In genomic region chr17:47239663-47240374, GRCh38 we compare ENCODE assay signal across 1 cellular context.
TF ChIP-seq lines count a peak whose summit lies in the region.

No MANE protein-coding gene starts in this region.

TF ChIP-seq in K562, 482 proteins besides CTCF, POLR2A, EP300 and RAD21 (continued from another document and continues in another):
- TF ChIP-seq, protein P1, sequence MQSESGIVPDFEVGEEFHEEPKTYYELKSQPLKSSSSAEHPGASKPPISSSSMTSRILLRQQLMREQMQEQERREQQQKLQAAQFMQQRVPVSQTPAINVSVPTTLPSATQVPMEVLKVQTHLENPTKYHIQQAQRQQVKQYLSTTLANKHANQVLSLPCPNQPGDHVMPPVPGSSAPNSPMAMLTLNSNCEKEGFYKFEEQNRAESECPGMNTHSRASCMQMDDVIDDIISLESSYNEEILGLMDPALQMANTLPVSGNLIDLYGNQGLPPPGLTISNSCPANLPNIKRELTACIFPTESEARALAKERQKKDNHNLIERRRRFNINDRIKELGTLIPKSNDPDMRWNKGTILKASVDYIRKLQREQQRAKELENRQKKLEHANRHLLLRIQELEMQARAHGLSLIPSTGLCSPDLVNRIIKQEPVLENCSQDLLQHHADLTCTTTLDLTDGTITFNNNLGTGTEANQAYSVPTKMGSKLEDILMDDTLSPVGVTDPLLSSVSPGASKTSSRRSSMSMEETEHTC (IDR thresholded peaks at IDR 0.05) = no peak
- TF ChIP-seq, protein P2, sequence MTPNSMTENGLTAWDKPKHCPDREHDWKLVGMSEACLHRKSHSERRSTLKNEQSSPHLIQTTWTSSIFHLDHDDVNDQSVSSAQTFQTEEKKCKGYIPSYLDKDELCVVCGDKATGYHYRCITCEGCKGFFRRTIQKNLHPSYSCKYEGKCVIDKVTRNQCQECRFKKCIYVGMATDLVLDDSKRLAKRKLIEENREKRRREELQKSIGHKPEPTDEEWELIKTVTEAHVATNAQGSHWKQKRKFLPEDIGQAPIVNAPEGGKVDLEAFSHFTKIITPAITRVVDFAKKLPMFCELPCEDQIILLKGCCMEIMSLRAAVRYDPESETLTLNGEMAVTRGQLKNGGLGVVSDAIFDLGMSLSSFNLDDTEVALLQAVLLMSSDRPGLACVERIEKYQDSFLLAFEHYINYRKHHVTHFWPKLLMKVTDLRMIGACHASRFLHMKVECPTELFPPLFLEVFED (CRISPR knock-in tag; conservative IDR thresholded peaks at IDR 0.05) = no peak
- TF ChIP-seq HMG20A (CRISPR knock-in tag; conservative IDR thresholded peaks at IDR 0.05) (no peak), SP2 (IDR thresholded peaks at IDR 0.05; ENCODE audit: extremely low read depth, low read depth, low read length, poor library complexity, severe bottlenecking) (no peak), RERE (CRISPR knock-in tag; IDR thresholded peaks at IDR 0.05; ENCODE audit: borderline replicate concordance) (no peak), NFRKB (IDR thresholded peaks at IDR 0.05; ENCODE audit: low read depth) (0 out of 2 replicates have a peak, but pooled peaks have one; percentile 50), MEF2D (tag; conservative IDR thresholded peaks at IDR 0.05; ENCODE audit: low read depth) (0 out of 2 replicates have a peak, but pooled peaks have one; percentile 54), ZBTB17 (CRISPR knock-in tag; IDR thresholded peaks at IDR 0.05) (no peak; the same call in 1 of the 2 replicates), LCOR (CRISPR knock-in tag; IDR thresholded peaks at IDR 0.05) (no peak), FOXK1 (CRISPR knock-in tag; IDR thresholded peaks at IDR 0.05; ENCODE audit: borderline replicate concordance) (no peak), ETS1 (conservative IDR thresholded peaks at IDR 0.05; ENCODE audit: control insufficient read depth, low read depth, low read length) (no peak), ETV1 (tag; conservative IDR thresholded peaks at IDR 0.05; ENCODE audit: low read depth) (peak; percentile 64), NCOA4 (IDR thresholded peaks at IDR 0.05; ENCODE audit: partially characterized antibody) (no peak), KLF1 (tag; IDR thresholded peaks at IDR 0.05) (no peak), NR4A1 (CRISPR knock-in tag; IDR thresholded peaks at IDR 0.05) (no peak), NR4A1 (tag; IDR thresholded peaks at IDR 0.05) (no peak), ZNF184 (CRISPR knock-in tag; IDR thresholded peaks at IDR 0.05) (no peak), MTA1 (IDR thresholded peaks at IDR 0.05; ENCODE audit: borderline replicate concordance) (no peak), NFIC (IDR thresholded peaks at IDR 0.05) (peak; percentile 94), ZNF146 (CRISPR knock-in tag; IDR thresholded peaks at IDR 0.05; ENCODE audit: unreplicated experiment) (no peak), ZNF263 (CRISPR knock-in tag; IDR thresholded peaks at IDR 0.05; ENCODE audit: borderline replicate concordance) (no peak), IRF2 (CRISPR knock-in tag; IDR thresholded peaks at IDR 0.05) (no peak), MTF1 (CRISPR knock-in tag; IDR thresholded peaks at IDR 0.05; ENCODE audit: borderline replicate concordance) (no peak), NONO (IDR thresholded peaks at IDR 0.05; ENCODE audit: low read depth in 2 of 2, low read length in 1 of 2) (no peak)
- TF ChIP-seq, protein P3, sequence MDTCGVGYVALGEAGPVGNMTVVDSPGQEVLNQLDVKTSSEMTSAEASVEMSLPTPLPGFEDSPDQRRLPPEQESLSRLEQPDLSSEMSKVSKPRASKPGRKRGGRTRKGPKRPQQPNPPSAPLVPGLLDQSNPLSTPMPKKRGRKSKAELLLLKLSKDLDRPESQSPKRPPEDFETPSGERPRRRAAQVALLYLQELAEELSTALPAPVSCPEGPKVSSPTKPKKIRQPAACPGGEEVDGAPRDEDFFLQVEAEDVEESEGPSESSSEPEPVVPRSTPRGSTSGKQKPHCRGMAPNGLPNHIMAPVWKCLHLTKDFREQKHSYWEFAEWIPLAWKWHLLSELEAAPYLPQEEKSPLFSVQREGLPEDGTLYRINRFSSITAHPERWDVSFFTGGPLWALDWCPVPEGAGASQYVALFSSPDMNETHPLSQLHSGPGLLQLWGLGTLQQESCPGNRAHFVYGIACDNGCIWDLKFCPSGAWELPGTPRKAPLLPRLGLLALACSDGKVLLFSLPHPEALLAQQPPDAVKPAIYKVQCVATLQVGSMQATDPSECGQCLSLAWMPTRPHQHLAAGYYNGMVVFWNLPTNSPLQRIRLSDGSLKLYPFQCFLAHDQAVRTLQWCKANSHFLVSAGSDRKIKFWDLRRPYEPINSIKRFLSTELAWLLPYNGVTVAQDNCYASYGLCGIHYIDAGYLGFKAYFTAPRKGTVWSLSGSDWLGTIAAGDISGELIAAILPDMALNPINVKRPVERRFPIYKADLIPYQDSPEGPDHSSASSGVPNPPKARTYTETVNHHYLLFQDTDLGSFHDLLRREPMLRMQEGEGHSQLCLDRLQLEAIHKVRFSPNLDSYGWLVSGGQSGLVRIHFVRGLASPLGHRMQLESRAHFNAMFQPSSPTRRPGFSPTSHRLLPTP (IDR thresholded peaks at IDR 0.05; ENCODE audit: borderline replicate concordance, extremely low read depth, insufficient read length) = no peak
- TF ChIP-seq, protein P4, sequence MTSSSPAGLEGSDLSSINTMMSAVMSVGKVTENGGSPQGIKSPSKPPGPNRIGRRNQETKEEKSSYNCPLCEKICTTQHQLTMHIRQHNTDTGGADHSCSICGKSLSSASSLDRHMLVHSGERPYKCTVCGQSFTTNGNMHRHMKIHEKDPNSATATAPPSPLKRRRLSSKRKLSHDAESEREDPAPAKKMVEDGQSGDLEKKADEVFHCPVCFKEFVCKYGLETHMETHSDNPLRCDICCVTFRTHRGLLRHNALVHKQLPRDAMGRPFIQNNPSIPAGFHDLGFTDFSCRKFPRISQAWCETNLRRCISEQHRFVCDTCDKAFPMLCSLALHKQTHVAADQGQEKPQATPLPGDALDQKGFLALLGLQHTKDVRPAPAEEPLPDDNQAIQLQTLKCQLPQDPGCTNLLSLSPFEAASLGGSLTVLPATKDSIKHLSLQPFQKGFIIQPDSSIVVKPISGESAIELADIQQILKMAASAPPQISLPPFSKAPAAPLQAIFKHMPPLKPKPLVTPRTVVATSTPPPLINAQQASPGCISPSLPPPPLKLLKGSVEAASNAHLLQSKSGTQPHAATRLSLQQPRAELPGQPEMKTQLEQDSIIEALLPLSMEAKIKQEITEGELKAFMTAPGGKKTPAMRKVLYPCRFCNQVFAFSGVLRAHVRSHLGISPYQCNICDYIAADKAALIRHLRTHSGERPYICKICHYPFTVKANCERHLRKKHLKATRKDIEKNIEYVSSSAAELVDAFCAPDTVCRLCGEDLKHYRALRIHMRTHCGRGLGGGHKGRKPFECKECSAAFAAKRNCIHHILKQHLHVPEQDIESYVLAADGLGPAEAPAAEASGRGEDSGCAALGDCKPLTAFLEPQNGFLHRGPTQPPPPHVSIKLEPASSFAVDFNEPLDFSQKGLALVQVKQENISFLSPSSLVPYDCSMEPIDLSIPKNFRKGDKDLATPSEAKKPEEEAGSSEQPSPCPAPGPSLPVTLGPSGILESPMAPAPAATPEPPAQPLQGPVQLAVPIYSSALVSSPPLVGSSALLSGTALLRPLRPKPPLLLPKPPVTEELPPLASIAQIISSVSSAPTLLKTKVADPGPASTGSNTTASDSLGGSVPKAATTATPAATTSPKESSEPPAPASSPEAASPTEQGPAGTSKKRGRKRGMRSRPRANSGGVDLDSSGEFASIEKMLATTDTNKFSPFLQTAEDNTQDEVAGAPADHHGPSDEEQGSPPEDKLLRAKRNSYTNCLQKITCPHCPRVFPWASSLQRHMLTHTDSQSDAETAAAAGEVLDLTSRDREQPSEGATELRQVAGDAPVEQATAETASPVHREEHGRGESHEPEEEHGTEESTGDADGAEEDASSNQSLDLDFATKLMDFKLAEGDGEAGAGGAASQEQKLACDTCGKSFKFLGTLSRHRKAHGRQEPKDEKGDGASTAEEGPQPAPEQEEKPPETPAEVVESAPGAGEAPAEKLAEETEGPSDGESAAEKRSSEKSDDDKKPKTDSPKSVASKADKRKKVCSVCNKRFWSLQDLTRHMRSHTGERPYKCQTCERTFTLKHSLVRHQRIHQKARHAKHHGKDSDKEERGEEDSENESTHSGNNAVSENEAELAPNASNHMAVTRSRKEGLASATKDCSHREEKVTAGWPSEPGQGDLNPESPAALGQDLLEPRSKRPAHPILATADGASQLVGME (CRISPR knock-in tag; IDR thresholded peaks at IDR 0.05) = no peak
- TF ChIP-seq, protein P5, sequence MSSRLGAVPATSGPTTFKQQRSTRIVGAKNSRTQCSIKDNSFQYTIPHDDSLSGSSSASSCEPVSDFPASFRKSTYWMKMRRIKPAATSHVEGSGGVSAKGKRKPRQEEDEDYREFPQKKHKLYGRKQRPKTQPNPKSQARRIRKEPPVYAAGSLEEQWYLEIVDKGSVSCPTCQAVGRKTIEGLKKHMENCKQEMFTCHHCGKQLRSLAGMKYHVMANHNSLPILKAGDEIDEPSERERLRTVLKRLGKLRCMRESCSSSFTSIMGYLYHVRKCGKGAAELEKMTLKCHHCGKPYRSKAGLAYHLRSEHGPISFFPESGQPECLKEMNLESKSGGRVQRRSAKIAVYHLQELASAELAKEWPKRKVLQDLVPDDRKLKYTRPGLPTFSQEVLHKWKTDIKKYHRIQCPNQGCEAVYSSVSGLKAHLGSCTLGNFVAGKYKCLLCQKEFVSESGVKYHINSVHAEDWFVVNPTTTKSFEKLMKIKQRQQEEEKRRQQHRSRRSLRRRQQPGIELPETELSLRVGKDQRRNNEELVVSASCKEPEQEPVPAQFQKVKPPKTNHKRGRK (tag; IDR thresholded peaks at IDR 0.05) = no peak
- TF ChIP-seq, protein P6, sequence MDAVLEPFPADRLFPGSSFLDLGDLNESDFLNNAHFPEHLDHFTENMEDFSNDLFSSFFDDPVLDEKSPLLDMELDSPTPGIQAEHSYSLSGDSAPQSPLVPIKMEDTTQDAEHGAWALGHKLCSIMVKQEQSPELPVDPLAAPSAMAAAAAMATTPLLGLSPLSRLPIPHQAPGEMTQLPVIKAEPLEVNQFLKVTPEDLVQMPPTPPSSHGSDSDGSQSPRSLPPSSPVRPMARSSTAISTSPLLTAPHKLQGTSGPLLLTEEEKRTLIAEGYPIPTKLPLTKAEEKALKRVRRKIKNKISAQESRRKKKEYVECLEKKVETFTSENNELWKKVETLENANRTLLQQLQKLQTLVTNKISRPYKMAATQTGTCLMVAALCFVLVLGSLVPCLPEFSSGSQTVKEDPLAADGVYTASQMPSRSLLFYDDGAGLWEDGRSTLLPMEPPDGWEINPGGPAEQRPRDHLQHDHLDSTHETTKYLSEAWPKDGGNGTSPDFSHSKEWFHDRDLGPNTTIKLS (IDR thresholded peaks at IDR 0.05; ENCODE audit: borderline replicate concordance, low read depth) = no peak
- TF ChIP-seq, protein P7, sequence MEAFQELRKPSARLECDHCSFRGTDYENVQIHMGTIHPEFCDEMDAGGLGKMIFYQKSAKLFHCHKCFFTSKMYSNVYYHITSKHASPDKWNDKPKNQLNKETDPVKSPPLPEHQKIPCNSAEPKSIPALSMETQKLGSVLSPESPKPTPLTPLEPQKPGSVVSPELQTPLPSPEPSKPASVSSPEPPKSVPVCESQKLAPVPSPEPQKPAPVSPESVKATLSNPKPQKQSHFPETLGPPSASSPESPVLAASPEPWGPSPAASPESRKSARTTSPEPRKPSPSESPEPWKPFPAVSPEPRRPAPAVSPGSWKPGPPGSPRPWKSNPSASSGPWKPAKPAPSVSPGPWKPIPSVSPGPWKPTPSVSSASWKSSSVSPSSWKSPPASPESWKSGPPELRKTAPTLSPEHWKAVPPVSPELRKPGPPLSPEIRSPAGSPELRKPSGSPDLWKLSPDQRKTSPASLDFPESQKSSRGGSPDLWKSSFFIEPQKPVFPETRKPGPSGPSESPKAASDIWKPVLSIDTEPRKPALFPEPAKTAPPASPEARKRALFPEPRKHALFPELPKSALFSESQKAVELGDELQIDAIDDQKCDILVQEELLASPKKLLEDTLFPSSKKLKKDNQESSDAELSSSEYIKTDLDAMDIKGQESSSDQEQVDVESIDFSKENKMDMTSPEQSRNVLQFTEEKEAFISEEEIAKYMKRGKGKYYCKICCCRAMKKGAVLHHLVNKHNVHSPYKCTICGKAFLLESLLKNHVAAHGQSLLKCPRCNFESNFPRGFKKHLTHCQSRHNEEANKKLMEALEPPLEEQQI (IDR thresholded peaks at IDR 0.05) = no peak
